12 cellular contexts compared by ENCODE assay signal in the genomic region with DNA sequence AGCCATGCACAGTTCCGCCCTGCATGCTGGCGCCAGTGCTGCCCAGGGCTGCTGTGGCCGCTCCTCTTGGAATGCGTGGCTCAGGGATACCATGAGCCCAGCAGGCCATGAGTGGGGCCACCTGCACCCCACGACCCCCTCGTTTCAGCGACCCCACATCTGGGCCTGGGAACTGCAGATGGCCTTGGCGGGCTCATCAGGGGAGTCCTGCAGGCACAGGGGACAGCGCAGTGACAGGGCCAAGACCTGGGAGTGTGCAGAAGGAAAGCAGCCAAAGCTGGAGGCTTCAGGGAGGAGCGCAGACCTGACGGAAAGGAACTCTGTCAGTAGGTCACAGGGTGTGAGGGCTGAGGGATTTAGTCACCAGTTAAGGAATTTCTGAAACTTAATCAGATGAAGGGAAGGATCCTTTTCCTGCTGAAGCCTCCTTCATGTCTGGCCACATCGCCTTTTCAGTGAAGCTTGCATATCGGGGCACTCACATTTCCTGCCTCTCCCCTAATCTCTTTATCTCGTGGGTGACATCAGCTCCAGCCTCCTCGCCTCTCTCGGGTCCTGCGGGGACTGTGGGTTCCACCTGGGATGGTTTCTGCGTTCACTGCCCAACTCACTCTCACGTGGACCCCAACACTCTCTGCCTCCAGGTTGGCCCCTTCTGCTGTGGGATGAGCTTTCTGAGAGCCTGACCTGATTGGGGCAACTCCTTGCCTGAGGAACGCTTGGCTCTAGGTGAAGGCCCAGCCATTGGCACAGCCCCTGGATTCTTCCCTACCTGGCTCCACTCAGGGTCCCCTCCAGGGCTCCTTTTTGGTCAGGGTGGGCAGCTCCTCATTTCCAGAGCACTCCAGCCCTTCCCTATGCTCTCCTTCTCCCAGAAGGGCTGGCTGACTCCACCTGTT.
DNase-seq lines count a peak whose midpoint lies in the region; ATAC-seq and TF ChIP-seq lines count a peak whose summit lies in the region.
"Had no signal": no experiment of that assay in that cellular context is flagged by ENCODE, and none has a peak within 500 bp of the region (broad histone marks: within the 10 kb centered on the region; RNA-seq: fewer than 3 reads in every experiment).

No MANE protein-coding gene starts in this region.

- no peaks in the 10 kb centered on the region for H3K27me3 ChIP-seq in stomach

- 78 to 88% (median 83%) methylated on average over 20 of the region's 20 CpGs for WGBS in stomach, 5 donors

- no peak overlapping the region for H3K27ac Mint-ChIP-seq in activated T-cell treated with anti-CD3 and anti-CD28 coated beads, Interleukin-2, amount 50 U/mL, for 72 hours
- peak overlapping the region; percentile 61 for H3K27ac Mint-ChIP-seq in activated CD8-positive, alpha-beta T cell treated with anti-CD3 and anti-CD28 coated beads, Interleukin-2, amount 10 ng/mL, durations not matched to agents 7 days and 5 days
- H3K27ac Mint-ChIP-seq in WTC11: no peak overlapping the region

- H3K4me3 Mint-ChIP-seq in activated T-cell treated with anti-CD3 and anti-CD28 coated beads, Interleukin-2, amount 50 U/mL, for 72 hours: no peak overlapping the region
- no peak overlapping the region for H3K4me3 Mint-ChIP-seq in activated CD8-positive, alpha-beta T cell treated with anti-CD3 and anti-CD28 coated beads, Interleukin-2, amount 10 ng/mL, durations not matched to agents 7 days and 5 days
- no peak overlapping the region for H3K4me3 Mint-ChIP-seq in WTC11

- H3K27me3 Mint-ChIP-seq in activated T-cell treated with anti-CD3 and anti-CD28 coated beads, Interleukin-2, amount 50 U/mL, for 72 hours (ENCODE audit: low read depth): no peaks in the 10 kb centered on the region
- H3K27me3 Mint-ChIP-seq in activated CD8-positive, alpha-beta T cell treated with anti-CD3 and anti-CD28 coated beads, Interleukin-2, amount 10 ng/mL, durations not matched to agents 7 days and 5 days (ENCODE audit: low read depth): no peaks in the 10 kb centered on the region
- H3K27me3 Mint-ChIP-seq in WTC11 (ENCODE audit: low read depth): peaks cover 6% of the 10 kb centered on the region; the same call in 1 of the 2 replicates

- peaks cover 0 to 41% (median 30%) of the 10 kb centered on the region in 4 donors for H3K36me3 ChIP-seq in stomach

- CTCF ChIA-PET in activated CD8-positive, alpha-beta T cell treated with anti-CD3 and anti-CD28 coated beads, Interleukin-2, amount 10 ng/mL, durations not matched to agents 7 days and 5 days (lab: Charles Lee): interaction anchor here (1.0 kb wide), 1 partner anchor 10 kb away, joined by 3 read pairs; no protein-coding TSS in a partner anchor
- CTCF ChIA-PET in WTC11 (lab: Charles Lee): interaction anchor here (1.3 kb wide), 1 partner anchor 205 kb away, joined by 3 read pairs; no protein-coding TSS in a partner anchor

- no peaks in the 10 kb centered on the region for H3K36me3 Mint-ChIP-seq in activated T-cell treated with anti-CD3 and anti-CD28 coated beads, Interleukin-2, amount 50 U/mL, for 72 hours (ENCODE audit: insufficient read depth in 2 of 2)
- H3K36me3 Mint-ChIP-seq in activated CD8-positive, alpha-beta T cell treated with anti-CD3 and anti-CD28 coated beads, Interleukin-2, amount 10 ng/mL, durations not matched to agents 7 days and 5 days (ENCODE audit: low read depth): peaks cover 1% of the 10 kb centered on the region
- H3K36me3 Mint-ChIP-seq in WTC11: no peaks in the 10 kb centered on the region
- H3K36me3 Mint-ChIP-seq: activated naive CD4-positive, alpha-beta T cell treated with anti-CD3 and anti-CD28 coated beads, Interleukin-2, amount 50 U/mL, for 72 hours had no signal

- TF ChIP-seq POLR2A in stomach (IDR thresholded peaks at IDR 0.05): no peak

- TF ChIP-seq EP300 in stomach (IDR thresholded peaks at IDR 0.05): no peak

- H3K4me1 Mint-ChIP-seq in activated T-cell treated with anti-CD3 and anti-CD28 coated beads, Interleukin-2, amount 50 U/mL, for 72 hours (ENCODE audit: low read depth): peaks cover 22% of the 10 kb centered on the region
- peaks cover 44% of the 10 kb centered on the region for H3K4me1 Mint-ChIP-seq in activated CD8-positive, alpha-beta T cell treated with anti-CD3 and anti-CD28 coated beads, Interleukin-2, amount 10 ng/mL, durations not matched to agents 7 days and 5 days (ENCODE audit: low read depth)
- H3K4me1 Mint-ChIP-seq in WTC11: peaks cover 12% of the 10 kb centered on the region

- POLR2A ChIA-PET in activated CD8-positive, alpha-beta T cell treated with anti-CD3 and anti-CD28 coated beads, Interleukin-2, amount 10 ng/mL, durations not matched to agents 7 days and 5 days (lab: Charles Lee): no interaction called here
- POLR2A ChIA-PET in WTC11 (lab: Charles Lee): no interaction called here

- no peak for DNase-seq in activated T-cell treated with anti-CD3 and anti-CD28 coated beads, Interleukin-2, amount 50 U/mL, for 72 hours
- DNase-seq in activated T-cell treated with anti-CD3 and anti-CD28 coated beads, Interleukin-2, amount 50 U/mL, for 1 hour: no peak
- peak; percentile 58 for DNase-seq in activated CD8-positive, alpha-beta T cell treated with anti-CD3 and anti-CD28 coated beads, Interleukin-2, amount 10 ng/mL, durations not matched to agents 7 days and 5 days
- DNase-seq in hepatic stellate cell (ENCODE audit: low spot score) (peak; percentile 29), stomach (peak; percentile 15), WTC11 (ENCODE audit: low spot score) (no peak), ACHN (no peak)
- DNase-seq: activated CD4-positive, alpha-beta T cell treated with anti-CD3 and anti-CD28 coated beads for 4 hours; NCI-H187 treated with DMSO at 0.1 percent for 48 hours; right cardiac atrium had no signal

- in situ Hi-C loops in ACHN (cut with HindIII; ENCODE audit: low pct_ligation_motif_present, low pct_unique_long_range_greater_than_20kb, low sequenced_read_pairs): no loop called here

- H3K27ac ChIP-seq in stomach: no peak overlapping the region

- TF ChIP-seq CTCF in stomach (IDR thresholded peaks at IDR 0.05) (no peak), WTC11 (IDR thresholded peaks at IDR 0.05) (no peak)

- H3K9me3 ChIP-seq in stomach: no peaks in the 10 kb centered on the region

- peak; percentile 20 to 41 for ATAC-seq in activated T-cell treated with anti-CD3 and anti-CD28 coated beads, Interleukin-2, amount 50 U/mL, for 72 hours (replicated peaks in 1 of 2)
- ATAC-seq in activated CD8-positive, alpha-beta T cell treated with anti-CD3 and anti-CD28 coated beads, Interleukin-2, amount 10 ng/mL, durations not matched to agents 7 days and 5 days: peak; percentile 79
- ATAC-seq in WTC11: no peak
- ATAC-seq in HG02763 (IDR thresholded peaks at IDR 0.05; ENCODE audit: unreplicated experiment): no peak
- ATAC-seq: right cardiac atrium had no signal

- H3K9me3 Mint-ChIP-seq in activated T-cell treated with anti-CD3 and anti-CD28 coated beads, Interleukin-2, amount 50 U/mL, for 72 hours: no peaks in the 10 kb centered on the region
- H3K9me3 Mint-ChIP-seq in activated CD8-positive, alpha-beta T cell treated with anti-CD3 and anti-CD28 coated beads, Interleukin-2, amount 10 ng/mL, durations not matched to agents 7 days and 5 days (ENCODE audit: insufficient read depth): no peaks in the 10 kb centered on the region
- no peaks in the 10 kb centered on the region for H3K9me3 Mint-ChIP-seq in WTC11

- intact Hi-C loops in stomach (cut with DNase I; ENCODE audit: low total_unique reads): no loop called here

- no peaks in the 10 kb centered on the region for H3K4me1 ChIP-seq in stomach

- no peak overlapping the region for H3K4me3 ChIP-seq in stomach

TF ChIP-seq in WTC11, 78 proteins besides CTCF, POLR2A, EP300 and RAD21 (continues in another document):
- TF ChIP-seq, protein P1, sequence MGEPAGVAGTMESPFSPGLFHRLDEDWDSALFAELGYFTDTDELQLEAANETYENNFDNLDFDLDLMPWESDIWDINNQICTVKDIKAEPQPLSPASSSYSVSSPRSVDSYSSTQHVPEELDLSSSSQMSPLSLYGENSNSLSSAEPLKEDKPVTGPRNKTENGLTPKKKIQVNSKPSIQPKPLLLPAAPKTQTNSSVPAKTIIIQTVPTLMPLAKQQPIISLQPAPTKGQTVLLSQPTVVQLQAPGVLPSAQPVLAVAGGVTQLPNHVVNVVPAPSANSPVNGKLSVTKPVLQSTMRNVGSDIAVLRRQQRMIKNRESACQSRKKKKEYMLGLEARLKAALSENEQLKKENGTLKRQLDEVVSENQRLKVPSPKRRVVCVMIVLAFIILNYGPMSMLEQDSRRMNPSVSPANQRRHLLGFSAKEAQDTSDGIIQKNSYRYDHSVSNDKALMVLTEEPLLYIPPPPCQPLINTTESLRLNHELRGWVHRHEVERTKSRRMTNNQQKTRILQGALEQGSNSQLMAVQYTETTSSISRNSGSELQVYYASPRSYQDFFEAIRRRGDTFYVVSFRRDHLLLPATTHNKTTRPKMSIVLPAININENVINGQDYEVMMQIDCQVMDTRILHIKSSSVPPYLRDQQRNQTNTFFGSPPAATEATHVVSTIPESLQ (CRISPR knock-in tag; IDR thresholded peaks at IDR 0.05): no peak
- TF ChIP-seq, protein P2, sequence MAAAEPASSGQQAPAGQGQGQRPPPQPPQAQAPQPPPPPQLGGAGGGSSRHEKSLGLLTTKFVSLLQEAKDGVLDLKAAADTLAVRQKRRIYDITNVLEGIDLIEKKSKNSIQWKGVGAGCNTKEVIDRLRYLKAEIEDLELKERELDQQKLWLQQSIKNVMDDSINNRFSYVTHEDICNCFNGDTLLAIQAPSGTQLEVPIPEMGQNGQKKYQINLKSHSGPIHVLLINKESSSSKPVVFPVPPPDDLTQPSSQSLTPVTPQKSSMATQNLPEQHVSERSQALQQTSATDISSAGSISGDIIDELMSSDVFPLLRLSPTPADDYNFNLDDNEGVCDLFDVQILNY (CRISPR knock-in tag; IDR thresholded peaks at IDR 0.05): no peak
- TF ChIP-seq ZNF416 (CRISPR knock-in tag; IDR thresholded peaks at IDR 0.05): no peak
- TF ChIP-seq, protein P3, sequence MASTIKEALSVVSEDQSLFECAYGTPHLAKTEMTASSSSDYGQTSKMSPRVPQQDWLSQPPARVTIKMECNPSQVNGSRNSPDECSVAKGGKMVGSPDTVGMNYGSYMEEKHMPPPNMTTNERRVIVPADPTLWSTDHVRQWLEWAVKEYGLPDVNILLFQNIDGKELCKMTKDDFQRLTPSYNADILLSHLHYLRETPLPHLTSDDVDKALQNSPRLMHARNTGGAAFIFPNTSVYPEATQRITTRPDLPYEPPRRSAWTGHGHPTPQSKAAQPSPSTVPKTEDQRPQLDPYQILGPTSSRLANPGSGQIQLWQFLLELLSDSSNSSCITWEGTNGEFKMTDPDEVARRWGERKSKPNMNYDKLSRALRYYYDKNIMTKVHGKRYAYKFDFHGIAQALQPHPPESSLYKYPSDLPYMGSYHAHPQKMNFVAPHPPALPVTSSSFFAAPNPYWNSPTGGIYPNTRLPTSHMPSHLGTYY (CRISPR knock-in tag; IDR thresholded peaks at IDR 0.05): no peak
- no peak for TF ChIP-seq GTF2I (CRISPR knock-in tag; conservative IDR thresholded peaks at IDR 0.05)
- TF ChIP-seq PRRX2 (CRISPR knock-in tag; IDR thresholded peaks at IDR 0.05): no peak
- no peak for TF ChIP-seq MYBL2 (CRISPR knock-in tag; IDR thresholded peaks at IDR 0.05)
- TF ChIP-seq RORB (CRISPR knock-in tag; IDR thresholded peaks at IDR 0.05): no peak
- TF ChIP-seq NR3C1 (CRISPR knock-in tag; conservative IDR thresholded peaks at IDR 0.05; ENCODE audit: low read depth): no peak
- no peak for TF ChIP-seq TCF7 (CRISPR knock-in tag; IDR thresholded peaks at IDR 0.05; ENCODE audit: low read depth)

Comparison
In these comparisons a context has a peak if more than half of its experiments do, and no peak if none do; other contexts are left out.
1. ATAC-seq: peak in activated T-cell treated with anti-CD3 and anti-CD28 coated beads, Interleukin-2, amount 50 U/mL, for 72 hours (2 of 2) and activated CD8-positive, alpha-beta T cell treated with anti-CD3 and anti-CD28 coated beads, Interleukin-2, amount 10 ng/mL, durations not matched to agents 7 days and 5 days (single experiment); none in WTC11 (single experiment) and HG02763 (single experiment).
2. DNase-seq: peak in activated CD8-positive, alpha-beta T cell treated with anti-CD3 and anti-CD28 coated beads, Interleukin-2, amount 10 ng/mL, durations not matched to agents 7 days and 5 days (single experiment), hepatic stellate cell (single experiment) and stomach (single experiment); none in activated T-cell treated with anti-CD3 and anti-CD28 coated beads, Interleukin-2, amount 50 U/mL, for 72 hours (0 of 2), activated T-cell treated with anti-CD3 and anti-CD28 coated beads, Interleukin-2, amount 50 U/mL, for 1 hour (single experiment), WTC11 (single experiment) and ACHN (single experiment).